Comparison of ENCODE assay signal across 25 cellular contexts in genomic region chr9:121123816-121124536, GRCh38. TPM values are rescaled to one million over a fixed set of nuclear protein-coding genes. Genes with fewer than 3 reads are reported as not detected.
DNase-seq lines count a peak whose midpoint lies in the region; TF ChIP-seq lines count a peak whose summit lies in the region.
"Had no signal": no experiment of that assay in that cellular context is flagged by ENCODE, and none has a peak within 500 bp of the region (broad histone marks: within the 10 kb centered on the region; RNA-seq: fewer than 3 reads in every experiment).

No MANE protein-coding gene starts in this region.

- no peaks in the 10 kb centered on the region for H3K27me3 Mint-ChIP-seq in activated naive CD4-positive, alpha-beta T cell treated with anti-CD3 and anti-CD28 coated beads, Interleukin-2, amount 10 ng/mL, durations not matched to agents 7 days and 5 days
- H3K27me3 Mint-ChIP-seq in IgD-negative memory B cell (no peaks in the 10 kb centered on the region), neural crest cell (ENCODE audit: low read depth) (no peaks in the 10 kb centered on the region)
- H3K27me3 Mint-ChIP-seq in activated T-helper 2 cell treated with anti-CD3 and anti-CD28 coated beads, Interferon-gamma antibody, Interleukin-2, Interleukin-4, amounts not matched to agents 10 μg/mL and 5 μg/mL and 100 μg/mL, durations not matched to agents 14 hours and 24 hours and 36 hours (ENCODE audit: low read depth): no peaks in the 10 kb centered on the region
- H3K27me3 Mint-ChIP-seq: natural killer cell treated with Interleukin-12 subunit alpha and Interleukin-12 subunit beta and Interleukin-15 and Interleukin-18, amount 100 ng/mL, for 72 hours had no signal

- CTCF ChIA-PET in activated naive CD4-positive, alpha-beta T cell treated with anti-CD3 and anti-CD28 coated beads, Interleukin-2, amount 10 ng/mL, durations not matched to agents 7 days and 5 days (lab: Charles Lee): interaction anchor here (1.0 to 1.8 kb wide), 2 partner anchors 9 to 17 kb away, joined by 3 to 4 read pairs; no protein-coding TSS in a partner anchor

- no peaks in the 10 kb centered on the region for H3K27me3 ChIP-seq in tibial artery
- H3K27me3 ChIP-seq: BLaER1 treated with 17β-estradiol and CSF1 and Interleukin-3, amounts not matched to agents 10 nM and 100 nM; cardiac muscle cell; foreskin keratinocyte; heart left ventricle; SJCRH30; upper lobe of right lung had no signal

- intact Hi-C loops in activated T-helper 2 cell treated with anti-CD3 and anti-CD28 coated beads, Interferon-gamma antibody, Interleukin-2, Interleukin-4, amounts not matched to agents 10 μg/mL and 5 μg/mL and 100 μg/mL, durations not matched to agents 14 hours and 24 hours and 36 hours (cut with micrococcal nuclease): loop anchor here (5.0 kb wide), 1 partner anchor 33 kb away; no protein-coding TSS in a partner anchor
- intact Hi-C loops in tibial artery (cut with DNase I; ENCODE audit: low total_unique reads): no loop called here

- H3K4me3 Mint-ChIP-seq in activated naive CD4-positive, alpha-beta T cell treated with anti-CD3 and anti-CD28 coated beads, Interleukin-2, amount 10 ng/mL, durations not matched to agents 7 days and 5 days: peak overlapping the region; percentile 46
- H3K4me3 Mint-ChIP-seq in IgD-negative memory B cell (peak overlapping the region in 3 of 4 donors; percentile 5 to 58 (median 44)), neural crest cell (peak overlapping the region; percentile 60)
- no peak overlapping the region for H3K4me3 Mint-ChIP-seq in activated T-helper 2 cell treated with anti-CD3 and anti-CD28 coated beads, Interferon-gamma antibody, Interleukin-2, Interleukin-4, amounts not matched to agents 10 μg/mL and 5 μg/mL and 100 μg/mL, durations not matched to agents 14 hours and 24 hours and 36 hours (ENCODE audit: low read depth)
- H3K4me3 Mint-ChIP-seq: H9; natural killer cell treated with Interleukin-12 subunit alpha and Interleukin-12 subunit beta and Interleukin-15 and Interleukin-18, amount 100 ng/mL, for 72 hours had no signal

- no peak for DNase-seq in activated naive CD4-positive, alpha-beta T cell treated with anti-CD3 and anti-CD28 coated beads, Interleukin-2, amount 10 ng/mL, durations not matched to agents 7 days and 5 days
- no peak for DNase-seq in activated naive CD4-positive, alpha-beta T cell (lab: John Stamatoyannopoulos, UW)
- DNase-seq in activated T-helper 2 cell treated with anti-CD3 and anti-CD28 coated beads, Interferon-gamma antibody, Interleukin-2, Interleukin-4, amounts not matched to agents 10 μg/mL and 5 μg/mL and 100 μg/mL, durations not matched to agents 14 hours and 24 hours and 36 hours (ENCODE audit: low spot score): no peak
- DNase-seq in neural crest cell (ENCODE audit: low read depth, low spot score): no peak
- no peak for DNase-seq in tibial artery
- no peak for DNase-seq in NCI-H1092 (lab: John Stamatoyannopoulos, UW)
- DNase-seq: activated gamma-delta T cell, aorta, cortex of kidney, foreskin keratinocyte, H9, heart left ventricle, IMR-90, kidney, midbrain, NCI-H1436 treated with DMSO at 0.1 percent for 48 hours, NCI-H345, NCI-H748 treated with DMSO at 0.1 percent for 48 hours, SJCRH30, upper lobe of right lung had no signal

- H3K9me3 Mint-ChIP-seq in activated naive CD4-positive, alpha-beta T cell treated with anti-CD3 and anti-CD28 coated beads, Interleukin-2, amount 10 ng/mL, durations not matched to agents 7 days and 5 days: peaks cover 5% of the 10 kb centered on the region
- H3K9me3 Mint-ChIP-seq in IgD-negative memory B cell (no peaks in the 10 kb centered on the region), neural crest cell (peaks cover 2% of the 10 kb centered on the region)
- no peaks in the 10 kb centered on the region for H3K9me3 Mint-ChIP-seq in activated T-helper 2 cell treated with anti-CD3 and anti-CD28 coated beads, Interferon-gamma antibody, Interleukin-2, Interleukin-4, amounts not matched to agents 10 μg/mL and 5 μg/mL and 100 μg/mL, durations not matched to agents 14 hours and 24 hours and 36 hours
- H3K9me3 Mint-ChIP-seq: natural killer cell treated with Interleukin-12 subunit alpha and Interleukin-12 subunit beta and Interleukin-15 and Interleukin-18, amount 100 ng/mL, for 72 hours had no signal

- H3K27ac Mint-ChIP-seq in activated naive CD4-positive, alpha-beta T cell treated with anti-CD3 and anti-CD28 coated beads, Interleukin-2, amount 10 ng/mL, durations not matched to agents 7 days and 5 days: peak overlapping the region; percentile 71
- no peak overlapping the region for H3K27ac Mint-ChIP-seq in IgD-negative memory B cell
- H3K27ac Mint-ChIP-seq in activated T-helper 2 cell treated with anti-CD3 and anti-CD28 coated beads, Interferon-gamma antibody, Interleukin-2, Interleukin-4, amounts not matched to agents 10 μg/mL and 5 μg/mL and 100 μg/mL, durations not matched to agents 14 hours and 24 hours and 36 hours: peak overlapping the region; percentile 65
- H3K27ac Mint-ChIP-seq in neural crest cell (ENCODE audit: unreplicated experiment): no peak overlapping the region

- H3K4me1 ChIP-seq in tibial artery: peaks cover 0 to 11% (median 0%) of the 10 kb centered on the region in 4 donors

- no peaks in the 10 kb centered on the region for H3K9me3 ChIP-seq in tibial artery
- H3K9me3 ChIP-seq: heart left ventricle, upper lobe of right lung had no signal

- H3K4me1 Mint-ChIP-seq in activated naive CD4-positive, alpha-beta T cell treated with anti-CD3 and anti-CD28 coated beads, Interleukin-2, amount 10 ng/mL, durations not matched to agents 7 days and 5 days: peaks cover 64% of the 10 kb centered on the region
- H3K4me1 Mint-ChIP-seq in IgD-negative memory B cell (peaks cover 26 to 41% (median 36%) of the 10 kb centered on the region in 3 donors), neural crest cell (peaks cover 29% of the 10 kb centered on the region)
- peaks cover 46% of the 10 kb centered on the region for H3K4me1 Mint-ChIP-seq in activated T-helper 2 cell treated with anti-CD3 and anti-CD28 coated beads, Interferon-gamma antibody, Interleukin-2, Interleukin-4, amounts not matched to agents 10 μg/mL and 5 μg/mL and 100 μg/mL, durations not matched to agents 14 hours and 24 hours and 36 hours (ENCODE audit: low read depth)

- H3K36me3 ChIP-seq in tibial artery: peaks cover 0 to 12% (median 12%) of the 10 kb centered on the region in 3 donors

- no peak overlapping the region for H3K27ac ChIP-seq in tibial artery
- H3K27ac ChIP-seq: cardiac muscle cell, foreskin keratinocyte, heart left ventricle, SJCRH30, upper lobe of right lung had no signal

- TF ChIP-seq CTCF in neural crest cell (conservative IDR thresholded peaks at IDR 0.05) (no peak), tibial artery (IDR thresholded peaks at IDR 0.05) (no peak)

- peaks cover 62% of the 10 kb centered on the region for H3K36me3 Mint-ChIP-seq in activated naive CD4-positive, alpha-beta T cell treated with anti-CD3 and anti-CD28 coated beads, Interleukin-2, amount 10 ng/mL, durations not matched to agents 7 days and 5 days
- peaks cover 18% of the 10 kb centered on the region for H3K36me3 Mint-ChIP-seq in IgD-negative memory B cell
- peaks cover 66% of the 10 kb centered on the region for H3K36me3 Mint-ChIP-seq in activated T-helper 2 cell treated with anti-CD3 and anti-CD28 coated beads, Interferon-gamma antibody, Interleukin-2, Interleukin-4, amounts not matched to agents 10 μg/mL and 5 μg/mL and 100 μg/mL, durations not matched to agents 14 hours and 24 hours and 36 hours (ENCODE audit: low read depth)
- H3K36me3 Mint-ChIP-seq in neural crest cell (ENCODE audit: low read depth): peaks cover 17% of the 10 kb centered on the region

- H3K4me3 ChIP-seq in tibial artery: no peak overlapping the region
- H3K4me3 ChIP-seq: BLaER1 treated with 17β-estradiol and CSF1 and Interleukin-3, amounts not matched to agents 10 nM and 100 nM; cardiac muscle cell; heart left ventricle; SJCRH30; skin epidermis; upper lobe of right lung had no signal

RNA-seq across cellular contexts. Expression of gene CNTRL, which starts 49.2 kb away (rescaled TPM):
- 30.4 TPM for polyA plus RNA-seq in IgD-negative memory B cell
- 67.6 and 68.4 TPM in 2 replicates for total RNA-seq in activated T-helper 2 cell treated with anti-CD3 and anti-CD28 coated beads, Interferon-gamma antibody, Interleukin-2, Interleukin-4, amounts not matched to agents 10 μg/mL and 5 μg/mL and 100 μg/mL, durations not matched to agents 14 hours and 24 hours and 36 hours
- 27.6 and 31.4 TPM in 2 replicates for total RNA-seq in neural crest cell

Comparison
In these comparisons a context has a peak if more than half of its experiments do, and no peak if none do; other contexts are left out.
1. H3K27ac Mint-ChIP-seq: peak in activated naive CD4-positive, alpha-beta T cell treated with anti-CD3 and anti-CD28 coated beads, Interleukin-2, amount 10 ng/mL, durations not matched to agents 7 days and 5 days (single experiment) and activated T-helper 2 cell treated with anti-CD3 and anti-CD28 coated beads, Interferon-gamma antibody, Interleukin-2, Interleukin-4, amounts not matched to agents 10 μg/mL and 5 μg/mL and 100 μg/mL, durations not matched to agents 14 hours and 24 hours and 36 hours (single experiment); none in IgD-negative memory B cell (0 of 3) and neural crest cell (single experiment).